In genomic region chr6:107618672-107619071, GRCh38 we compare ENCODE assay signal across 8 cellular contexts.
DNase-seq lines count a peak whose midpoint lies in the region; ATAC-seq lines count a peak whose summit lies in the region.

No MANE protein-coding gene starts in this region.

- peak; percentile 15 for DNase-seq in activated T-cell treated with anti-CD3 and anti-CD28 coated beads for 24 hours (ENCODE audit: low read depth)
- peak; percentile 19 to 24 for DNase-seq in stimulated activated CD8-positive, alpha-beta memory T cell treated with anti-CD3 and anti-CD28 coated beads, Interleukin-2, amount 100 ng/mL, for 48 hours (ENCODE audit: low read depth in 2 of 2)
- no peak for DNase-seq in NOMO-1 treated with dmso at 0.1 percent for 144 hours (lab: John Stamatoyannopoulos, UW; ENCODE audit: unreplicated experiment)
- no peak for DNase-seq in NCI-H1436 treated with DMSO at 0.1 percent for 48 hours (lab: John Stamatoyannopoulos, UW)
- DNase-seq in NCI-H69 (lab: John Stamatoyannopoulos, UW): no peak
- no peak for DNase-seq in NCI-H2227 treated with DMSO at 0.1 percent for 48 hours (lab: John Stamatoyannopoulos, UW)

- ATAC-seq in GM19328 (IDR thresholded peaks at IDR 0.05; ENCODE audit: unreplicated experiment): peak; percentile 98
- peak; percentile 98 for ATAC-seq in HG03064 (IDR thresholded peaks at IDR 0.05; ENCODE audit: low read depth, unreplicated experiment)

Comparison
In these comparisons a context has a peak if more than half of its experiments do, and no peak if none do; other contexts are left out.
1. DNase-seq: peak in activated T-cell treated with anti-CD3 and anti-CD28 coated beads for 24 hours (single experiment) and stimulated activated CD8-positive, alpha-beta memory T cell treated with anti-CD3 and anti-CD28 coated beads, Interleukin-2, amount 100 ng/mL, for 48 hours (2 of 2); none in NOMO-1 treated with dmso at 0.1 percent for 144 hours (single experiment), NCI-H1436 treated with DMSO at 0.1 percent for 48 hours (single experiment), NCI-H69 (single experiment) and NCI-H2227 treated with DMSO at 0.1 percent for 48 hours (single experiment).